34 cellular contexts compared by ENCODE assay signal in the genomic region with DNA sequence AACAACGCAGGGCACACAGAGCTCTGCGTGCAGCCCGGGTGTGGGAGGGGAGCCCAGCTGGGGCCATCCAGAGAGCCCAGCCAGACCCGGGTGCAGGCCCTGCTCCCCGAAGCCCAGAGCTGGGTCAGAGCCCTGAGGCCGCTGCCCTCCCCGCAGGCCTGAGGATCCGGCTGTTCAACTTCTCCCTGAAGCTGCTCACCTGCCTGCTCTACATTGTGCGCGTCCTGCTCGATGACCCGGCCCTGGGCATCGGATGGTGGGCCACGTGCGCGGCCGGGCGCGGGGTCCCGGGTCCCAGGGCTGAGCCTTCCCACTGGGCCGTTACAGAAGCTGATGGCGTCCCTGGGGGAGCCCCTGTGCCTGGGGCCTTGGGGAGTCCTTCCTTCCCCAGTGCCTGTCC.
"Had no signal": no experiment of that assay in that cellular context is flagged by ENCODE, and none has a peak within 500 bp of the region (broad histone marks: within the 10 kb centered on the region; RNA-seq: fewer than 3 reads in every experiment).

No MANE protein-coding gene starts in this region.

- H3K4me3 ChIP-seq: MG63 had no signal

- DNase-seq: Karpas-422, Kasumi-1, MG63, MM.1S, MV-4-11, NCI-H1048, NCI-H1092, NCI-H1092 treated with DMSO at 0.1 percent for 48 hours, NCI-H1105, NCI-H1105 treated with DMSO at 0.1 percent for 48 hours, NCI-H1417, NCI-H1417 treated with DMSO at 0.1 percent for 48 hours, NCI-H1436, NCI-H1436 treated with DMSO at 0.1 percent for 48 hours, NCI-H146, NCI-H1694, NCI-H1694 treated with DMSO at 0.1 percent for 48 hours, NCI-H187, NCI-H187 treated with DMSO at 0.1 percent for 48 hours, NCI-H1930, NCI-H2029, NCI-H2029 treated with DMSO at 0.1 percent for 48 hours, NCI-H2081, NCI-H2081 treated with DMSO at 0.1 percent for 48 hours, NCI-H2107, NCI-H2171, NCI-H2171 treated with DMSO at 0.1 percent for 48 hours, NCI-H2227 treated with DMSO at 0.1 percent for 48 hours, NCI-H226, NCI-H345, NCI-H446, NCI-H446 treated with DMSO at 0.1 percent for 48 hours, NCI-H510A, NCI-H510A treated with DMSO at 0.1 percent for 48 hours had no signal

- H3K27me3 ChIP-seq: MG63 had no signal

- H3K36me3 ChIP-seq: MG63 had no signal

- H3K9me3 ChIP-seq: MG63 had no signal
